1 cellular context compared by ENCODE assay signal in genomic region chr6:127023001-127023778, GRCh38.
A peak's percentile ranks its signal among the peaks of the same experiment; 100 is the strongest.
TF ChIP-seq lines count a peak whose summit lies in the region.

No MANE protein-coding gene starts in this region.

TF ChIP-seq in HepG2, 621 proteins besides CTCF, POLR2A, EP300 and RAD21 (continued from another document and continues in another):
- TF ChIP-seq PATZ1 (CRISPR knock-in tag; IDR thresholded peaks at IDR 0.05) (0 out of 2 replicates have a peak, but pooled peaks have one; percentile 10), SIN3A (IDR thresholded peaks at IDR 0.05; ENCODE audit: borderline replicate concordance, low read depth, low read length) (no peak), NFIB (CRISPR knock-in tag; IDR thresholded peaks at IDR 0.05; ENCODE audit: borderline replicate concordance) (no peak), CBX2 (IDR thresholded peaks at IDR 0.05; ENCODE audit: low read depth, low read length) (no peak), CBX2 (CRISPR knock-in tag; IDR thresholded peaks at IDR 0.05; ENCODE audit: low read depth) (no peak), HMG20A (CRISPR knock-in tag; IDR thresholded peaks at IDR 0.05; ENCODE audit: borderline replicate concordance) (peak; percentile 93), ZNF180 (CRISPR knock-in tag; IDR thresholded peaks at IDR 0.05; ENCODE audit: borderline replicate concordance, low read depth) (no peak), TIGD3 (CRISPR knock-in tag; IDR thresholded peaks at IDR 0.05; ENCODE audit: borderline replicate concordance) (no peak), ZNF839 (CRISPR knock-in tag; IDR thresholded peaks at IDR 0.05; ENCODE audit: borderline replicate concordance) (no peak), MIXL1 (CRISPR knock-in tag; IDR thresholded peaks at IDR 0.05) (peak; percentile 80), KDM5A (IDR thresholded peaks at IDR 0.05; ENCODE audit: borderline replicate concordance, low read length) (no peak), ATF3 (CRISPR knock-in tag; IDR thresholded peaks at IDR 0.05) (0 out of 2 replicates have a peak, but pooled peaks have one; percentile 47), ZBTB40 (IDR thresholded peaks at IDR 0.05) (no peak), ZBTB40 (CRISPR knock-in tag; IDR thresholded peaks at IDR 0.05) (no peak), ZNF552 (CRISPR knock-in tag; IDR thresholded peaks at IDR 0.05; ENCODE audit: borderline replicate concordance) (no peak), ZNF687 (CRISPR knock-in tag; IDR thresholded peaks at IDR 0.05) (no peak), MAFK (conservative IDR thresholded peaks at IDR 0.05 in 1 of 2, IDR thresholded peaks at IDR 0.05 in 1 of 2; ENCODE audit: low read length in 2 of 2) (peak; percentile 79), ESRRA (CRISPR knock-in tag; IDR thresholded peaks at IDR 0.05; ENCODE audit: low read depth) (peak; percentile 31; the same call in 1 of the 2 replicates), EZH2 (conservative IDR thresholded peaks at IDR 0.05; ENCODE audit: low read depth, low read length) (no peak), FOXJ3 (CRISPR knock-in tag; IDR thresholded peaks at IDR 0.05; ENCODE audit: borderline replicate concordance) (peak; percentile 94), ZNF264 (CRISPR knock-in tag; IDR thresholded peaks at IDR 0.05) (no peak), ZNF883 (CRISPR knock-in tag; IDR thresholded peaks at IDR 0.05; ENCODE audit: not compliant biosample characterization) (no peak), MATR3 (CRISPR knock-in tag; IDR thresholded peaks at IDR 0.05) (no peak), TSC22D2 (CRISPR knock-in tag; IDR thresholded peaks at IDR 0.05; ENCODE audit: borderline replicate concordance) (no peak), ZC3H13 (CRISPR knock-in tag; IDR thresholded peaks at IDR 0.05) (no peak), MLX (CRISPR knock-in tag; IDR thresholded peaks at IDR 0.05) (peak; percentile 61; the same call in 1 of the 2 replicates), HMGXB3 (CRISPR knock-in tag; IDR thresholded peaks at IDR 0.05; ENCODE audit: borderline replicate concordance) (peak; percentile 57; the same call in 1 of the 2 replicates), PTBP1 (IDR thresholded peaks at IDR 0.05; ENCODE audit: low read depth, low read length, poor library complexity, severe bottlenecking) (no peak), ZNF747 (CRISPR knock-in tag; IDR thresholded peaks at IDR 0.05; ENCODE audit: borderline replicate concordance) (no peak), ZNF772 (CRISPR knock-in tag; IDR thresholded peaks at IDR 0.05) (no peak), IRX3 (CRISPR knock-in tag; IDR thresholded peaks at IDR 0.05; ENCODE audit: borderline replicate concordance, low read depth) (no peak), ZBTB38 (CRISPR knock-in tag; IDR thresholded peaks at IDR 0.05) (no peak), GLI4 (CRISPR knock-in tag; IDR thresholded peaks at IDR 0.05; ENCODE audit: borderline replicate concordance) (no peak), ZNF205 (CRISPR knock-in tag; IDR thresholded peaks at IDR 0.05) (peak; percentile 76; the same call in 1 of the 2 replicates), ZNF33A (CRISPR knock-in tag; IDR thresholded peaks at IDR 0.05; ENCODE audit: borderline replicate concordance) (no peak), GPN1 (CRISPR knock-in tag; IDR thresholded peaks at IDR 0.05; ENCODE audit: borderline replicate concordance) (no peak), ZFP36 (IDR thresholded peaks at IDR 0.05; ENCODE audit: borderline replicate concordance, low read depth, low read length, partially characterized antibody) (peak; percentile 89), ZNF547 (CRISPR knock-in tag; IDR thresholded peaks at IDR 0.05) (0 out of 2 replicates have a peak, but pooled peaks have one; percentile 28)
